8 cellular contexts compared by ENCODE assay signal in genomic region chr5:34838785-34839714, GRCh38. TPM values are rescaled to one million over a fixed set of nuclear protein-coding genes. Genes with fewer than 3 reads are reported as not detected.
A peak's percentile ranks its signal among the peaks of the same experiment; 100 is the strongest.
DNase-seq lines count a peak whose midpoint lies in the region; ATAC-seq, FAIRE-seq and TF ChIP-seq lines count a peak whose summit lies in the region.

A gene with protein sequence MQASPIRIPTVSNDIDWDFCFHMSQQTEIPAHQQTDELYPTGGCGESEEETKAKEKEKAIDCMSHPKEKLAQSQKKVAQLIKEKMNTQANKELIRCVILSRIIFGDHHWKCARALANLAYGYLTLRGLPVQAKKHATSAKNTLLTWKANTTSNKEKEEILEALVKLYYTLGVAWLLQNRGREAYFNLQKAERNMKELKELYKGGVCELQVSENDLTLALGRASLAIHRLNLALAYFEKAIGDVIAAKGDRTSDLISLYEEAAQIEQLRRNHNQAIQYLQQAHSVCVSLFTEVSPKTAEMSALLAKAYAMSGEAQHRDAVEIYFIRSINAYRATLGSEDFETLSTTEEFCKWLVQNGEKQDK (plus strand): TSS chr5:34839164. CDS start chr5:34840672, 1,508 bp downstream.

- peak within 1 kb of the TSS; percentile 53 for H2AFZ ChIP-seq in Loucy (ENCODE audit: low read length)

- H3K27me3 Mint-ChIP-seq in activated naive CD8-positive, alpha-beta T cell treated with anti-CD3 and anti-CD28 coated beads, Interleukin-2, amount 10 ng/mL, durations not matched to agents 7 days and 5 days: peaks cover 3% of the 10 kb centered on the region

- no peaks in the 10 kb centered on the region for H3K27me3 ChIP-seq in Loucy (ENCODE audit: insufficient read depth, low read length, poor library complexity, severe bottlenecking)
- no peaks in the 10 kb centered on the region for H3K27me3 ChIP-seq in cardiac muscle cell
- H3K27me3 ChIP-seq in pancreas: no peaks in the 10 kb centered on the region
- H3K27me3 ChIP-seq in tibial artery: no peaks in the 10 kb centered on the region

- H3K4me3 ChIP-seq in Loucy (ENCODE audit: low read length, poor library complexity, severe bottlenecking) (peak within 1 kb of the TSS; percentile 39), cardiac muscle cell (peak within 1 kb of the TSS; percentile 55), pancreas (peak within 1 kb of the TSS; percentile 60 to 68 (median 66)), tibial artery (peak within 1 kb of the TSS; percentile 81 to 84)

- peak within 1 kb of the TSS; percentile 92 for H3K4me3 Mint-ChIP-seq in activated naive CD8-positive, alpha-beta T cell treated with anti-CD3 and anti-CD28 coated beads, Interleukin-2, amount 10 ng/mL, durations not matched to agents 7 days and 5 days

- TF ChIP-seq POLR2A in H54 (IDR thresholded peaks at IDR 0.05; ENCODE audit: low read depth, low read length): peak; percentile 62

- no peaks in the 10 kb centered on the region for H3K79me2 ChIP-seq in Loucy (ENCODE audit: insufficient read depth, low read length)

- H3K9ac ChIP-seq in Loucy (ENCODE audit: low read depth, low read length, poor library complexity, severe bottlenecking): no peak within 1 kb of the TSS

- H3K36me3 ChIP-seq in Loucy (ENCODE audit: insufficient read depth, low read length) (no peaks in the 10 kb centered on the region), cardiac muscle cell (no peaks in the 10 kb centered on the region), pancreas (no peaks in the 10 kb centered on the region), tibial artery (no peaks in the 10 kb centered on the region)

- FAIRE-seq in H54 (lab: Jason Lieb, UNC): peak; percentile 43
- FAIRE-seq in pancreas (lab: Jason Lieb, UNC): no peak

- H3K9me2 ChIP-seq in Loucy (replicated peaks; ENCODE audit: low read depth, low read length): no peaks in the 10 kb centered on the region

- peak within 1 kb of the TSS; percentile 13 for H3K27ac ChIP-seq in cardiac muscle cell
- peak within 1 kb of the TSS; percentile 64 to 89 (median 80) for H3K27ac ChIP-seq in pancreas
- H3K27ac ChIP-seq in tibial artery: peak within 1 kb of the TSS; percentile 71 to 77

- H3K27ac Mint-ChIP-seq in activated naive CD8-positive, alpha-beta T cell treated with anti-CD3 and anti-CD28 coated beads, Interleukin-2, amount 10 ng/mL, durations not matched to agents 7 days and 5 days: peak within 1 kb of the TSS; percentile 89

- 1 to 2% methylated on average over 73 of the region's 73 CpGs for WGBS in pancreas, 2 donors

- ATAC-seq in activated naive CD8-positive, alpha-beta T cell treated with anti-CD3 and anti-CD28 coated beads, Interleukin-2, amount 10 ng/mL, durations not matched to agents 7 days and 5 days (ENCODE audit: low read depth): peak; percentile 94
- ATAC-seq in pancreas: peak; percentile 97 to 99 (median 98)

- intact Hi-C loops in pancreas (cut with DNase I): no loop called here
- intact Hi-C loops in tibial artery (cut with DNase I; ENCODE audit: low total_unique reads): no loop called here

- POLR2A ChIA-PET in activated naive CD8-positive, alpha-beta T cell treated with anti-CD3 and anti-CD28 coated beads, Interleukin-2, amount 10 ng/mL, durations not matched to agents 7 days and 5 days (lab: Charles Lee): interaction anchor here (1.0 to 1.7 kb wide), 3 partner anchors 76 to 1313 kb away, joined by 5 to 9 read pairs (median 5); partner anchors contain the start of genes BRIX1, LMBRD2, RAD1 and SKP2

- H3K4me1 ChIP-seq in Loucy (ENCODE audit: insufficient read depth, low read length, poor library complexity, severe bottlenecking) (peaks cover 24% of the 10 kb centered on the region), cardiac muscle cell (ENCODE audit: low read depth) (no peaks in the 10 kb centered on the region), pancreas (peaks cover 0 to 4% (median 0%) of the 10 kb centered on the region in 3 donors), tibial artery (peaks cover 0 to 5% (median 0%) of the 10 kb centered on the region in 4 donors)

- no peaks in the 10 kb centered on the region for H4K20me1 ChIP-seq in Loucy (ENCODE audit: insufficient read depth, low read length, poor library complexity, severe bottlenecking)

- no peaks in the 10 kb centered on the region for H3K36me3 Mint-ChIP-seq in activated naive CD8-positive, alpha-beta T cell treated with anti-CD3 and anti-CD28 coated beads, Interleukin-2, amount 10 ng/mL, durations not matched to agents 7 days and 5 days

- no peaks in the 10 kb centered on the region for H3K9me3 Mint-ChIP-seq in activated naive CD8-positive, alpha-beta T cell treated with anti-CD3 and anti-CD28 coated beads, Interleukin-2, amount 10 ng/mL, durations not matched to agents 7 days and 5 days

- DNase-seq in ELF-1 (ENCODE audit: low read depth, low spot score) (peak; percentile 98), H54 (ENCODE audit: insufficient read length, low spot score) (peak; percentile 85), SK-N-DZ (ENCODE audit: low spot score) (peak; percentile 89), cardiac muscle cell (ENCODE audit: low read depth in 1 of 2, low spot score in 1 of 2) (peak; percentile 88 to 92), pancreas (peak; percentile 90 to 97 (median 94)), tibial artery (peak; percentile 83 to 91)
- DNase-seq in activated naive CD8-positive, alpha-beta T cell treated with anti-CD3 and anti-CD28 coated beads, Interleukin-2, amount 10 ng/mL, durations not matched to agents 7 days and 5 days: peak; percentile 86

- 0 out of 2 replicates have a peak, but pooled peaks cover 2% of the 10 kb centered on the region for H3F3A ChIP-seq in Loucy (ENCODE audit: low read depth)

- H3K4me1 Mint-ChIP-seq in activated naive CD8-positive, alpha-beta T cell treated with anti-CD3 and anti-CD28 coated beads, Interleukin-2, amount 10 ng/mL, durations not matched to agents 7 days and 5 days: no peaks in the 10 kb centered on the region

- TF ChIP-seq CTCF in Loucy (conservative IDR thresholded peaks at IDR 0.05; ENCODE audit: low read length) (no peak), cardiac muscle cell (IDR thresholded peaks at IDR 0.05; ENCODE audit: low read depth, low read length) (no peak), pancreas (IDR thresholded peaks at IDR 0.05) (no peak), tibial artery (IDR thresholded peaks at IDR 0.05) (no peak)

- H3K4me2 ChIP-seq in Loucy (ENCODE audit: low read depth, low read length, poor library complexity, severe bottlenecking): peak within 1 kb of the TSS; percentile 43

- H3K9me3 ChIP-seq in Loucy (ENCODE audit: insufficient read depth, low read depth, low read length): no peaks in the 10 kb centered on the region
- H3K9me3 ChIP-seq in cardiac muscle cell (ENCODE audit: low read depth): no peaks in the 10 kb centered on the region
- no peaks in the 10 kb centered on the region for H3K9me3 ChIP-seq in pancreas
- no peaks in the 10 kb centered on the region for H3K9me3 ChIP-seq in tibial artery

RNA-seq across cellular contexts. Expression of the gene that starts here (rescaled TPM):
- 0.07 and 0.13 TPM in 2 replicates for polyA plus RNA-seq in SK-N-DZ (2014; cell fraction: cytosol; rRNA removed)
- 0.32 and 0.90 TPM in 2 replicates for polyA plus RNA-seq in SK-N-DZ (2014; cell fraction: nucleus; rRNA removed)
- total RNA-seq in activated naive CD8-positive, alpha-beta T cell treated with anti-CD3 and anti-CD28 coated beads, Interleukin-2, amount 10 ng/mL, durations not matched to agents 7 days and 5 days: not detected
- total RNA-seq in cardiac muscle cell (0.98 and 1.6 TPM in 2 replicates), pancreas (under 1 TPM; 0.06 to 0.58 (median 0.19) TPM)
- polyA plus RNA-seq in cardiac muscle cell (1.2 and 2.8 TPM in 2 replicates), pancreas (under 1 TPM; 0.04 to 0.66 TPM)

Comparison
In these comparisons a context has a peak if more than half of its experiments do, and no peak if none do; other contexts are left out.
1. Peak in every context shown above with its lines: DNase-seq, ATAC-seq, H3K4me3 ChIP-seq and H3K27ac ChIP-seq.
2. Peak in DNase-seq and ATAC-seq in activated naive CD8-positive, alpha-beta T cell treated with anti-CD3 and anti-CD28 coated beads, Interleukin-2, amount 10 ng/mL, durations not matched to agents 7 days and 5 days; RNA of the gene not detected or under 1 TPM.
3. Peak in DNase-seq, ATAC-seq, H3K4me3 ChIP-seq and H3K27ac ChIP-seq in pancreas; RNA of the gene not detected or under 1 TPM.
4. H3K27ac ChIP-seq: peak in every context shown above with its lines; median percentile 80 in pancreas; 74 in tibial artery; 13 in cardiac muscle cell.